ENCODE assay signal across 23 cellular contexts in the genomic region with DNA sequence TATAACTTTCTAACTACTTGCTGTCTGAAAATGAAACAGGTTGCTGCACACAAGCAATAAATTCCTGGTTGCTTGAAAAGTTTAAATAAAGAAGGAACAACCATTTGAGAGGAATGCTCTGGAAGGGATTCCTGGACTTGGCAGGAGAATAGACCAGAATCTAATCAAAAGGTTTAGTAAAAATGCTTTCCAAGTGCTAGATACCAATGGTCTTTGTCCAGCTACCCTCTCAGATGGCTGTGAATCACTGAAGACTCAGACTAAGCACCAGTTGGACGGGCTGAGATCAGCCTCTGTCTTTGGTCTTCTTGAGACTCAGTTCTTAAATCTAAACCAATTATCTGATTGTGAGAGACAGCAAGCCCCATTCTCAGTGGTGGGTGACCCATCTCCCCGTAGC. TPM values are rescaled to one million over a fixed set of nuclear protein-coding genes. Genes with fewer than 3 reads are reported as not detected.
DNase-seq lines count a peak whose midpoint lies in the region; ATAC-seq, FAIRE-seq and TF ChIP-seq lines count a peak whose summit lies in the region.
"Had no signal": no experiment of that assay in that cellular context is flagged by ENCODE, and none has a peak within 500 bp of the region (broad histone marks: within the 10 kb centered on the region; RNA-seq: fewer than 3 reads in every experiment).

No MANE protein-coding gene starts in this region.

- no peaks in the 10 kb centered on the region for H3K79me2 ChIP-seq in astrocyte (ENCODE audit: insufficient read depth, low read length)
- no peaks in the 10 kb centered on the region for H3K79me2 ChIP-seq in PC-9 (ENCODE audit: low read depth)

- H3K4me1 Mint-ChIP-seq in astrocyte (ENCODE audit: low read depth, unreplicated experiment) (peaks cover 30% of the 10 kb centered on the region), nephron progenitor cell (peaks cover 8% of the 10 kb centered on the region)
- peaks cover 8% of the 10 kb centered on the region for H3K4me1 Mint-ChIP-seq in T-helper 2 cell treated with Interferon-gamma antibody and Interleukin-4, amounts not matched to agents 5 μg/mL and 100 μg/mL, for 36 hours (ENCODE audit: low read depth)
- H3K4me1 Mint-ChIP-seq: central memory CD8-positive, alpha-beta T cell had no signal

- H3K9me3 ChIP-seq in left ventricle myocardium inferior (replicated peaks) (no peaks in the 10 kb centered on the region), astrocyte (ENCODE audit: insufficient read depth, low read depth, low read length) (no peaks in the 10 kb centered on the region), uterus (no peaks in the 10 kb centered on the region), PC-9 (ENCODE audit: insufficient read depth, low read depth) (no peaks in the 10 kb centered on the region)
- H3K9me3 ChIP-seq: A549, stomach had no signal

- H3K27ac Mint-ChIP-seq in astrocyte (ENCODE audit: unreplicated experiment) (no peak overlapping the region), nephron progenitor cell (no peak overlapping the region)
- no peak overlapping the region for H3K27ac Mint-ChIP-seq in T-helper 2 cell treated with Interferon-gamma antibody and Interleukin-4, amounts not matched to agents 5 μg/mL and 100 μg/mL, for 36 hours
- H3K27ac Mint-ChIP-seq: activated naive CD4-positive, alpha-beta T cell treated with anti-CD3 and anti-CD28 coated beads for 36 hours had no signal

- H3K4me3 ChIP-seq in left ventricle myocardium inferior, result no peak overlapping the region
- H3K4me3 ChIP-seq in astrocyte (ENCODE audit: insufficient read depth, low read depth, low read length), result no peak overlapping the region
- H3K4me3 ChIP-seq in uterus, result no peak overlapping the region
- H3K4me3 ChIP-seq in PC-9, result no peak overlapping the region
- H3K4me3 ChIP-seq: A549, dorsolateral prefrontal cortex, stomach had no signal

- TF ChIP-seq CTCF in left ventricle myocardium inferior (IDR thresholded peaks at IDR 0.05; ENCODE audit: borderline replicate concordance) (no peak), astrocyte (IDR thresholded peaks at IDR 0.05; ENCODE audit: insufficient read depth, low read depth, low read length) (no peak), uterus (IDR thresholded peaks at IDR 0.05) (no peak), nephron progenitor cell (IDR thresholded peaks at IDR 0.05) (no peak), PC-9 (conservative IDR thresholded peaks at IDR 0.05) (no peak)

- DNase-seq in left ventricle myocardium inferior, result no peak
- DNase-seq in left ventricle myocardium superior, result no peak
- DNase-seq in astrocyte (ENCODE audit: low read depth), result peak; percentile 84
- peak; percentile 17 for DNase-seq in iris pigment epithelial cell (ENCODE audit: low read depth)
- no peak for DNase-seq in uterus
- DNase-seq in nephron progenitor cell, result no peak
- no peak for DNase-seq in PC-9
- no peak for DNase-seq in T-helper 2 cell treated with Interferon-gamma antibody and Interleukin-4, amounts not matched to agents 5 μg/mL and 100 μg/mL, for 36 hours (ENCODE audit: low spot score)
- DNase-seq: activated CD8-positive, alpha-beta memory T cell treated with anti-CD3 and anti-CD28 coated beads for 24 hours; activated naive CD4-positive, alpha-beta T cell treated with anti-CD3 and anti-CD28 coated beads for 36 hours; activated T-cell treated with anti-CD3 and anti-CD28 coated beads, Interleukin-2, amount 50 U/mL, for 4 hours; amniotic stem cell; Karpas-422; kidney; NCI-H1694 treated with DMSO at 0.1 percent for 48 hours; NCI-H2171 treated with DMSO at 0.1 percent for 48 hours; NCI-H524 treated with DMSO at 0.1 percent for 48 hours; stomach had no signal

- CTCF ChIA-PET in PC-9 (lab: Charles Lee), result no interaction called here

- H4K20me1 ChIP-seq in astrocyte (ENCODE audit: insufficient read depth, low read length) (no peaks in the 10 kb centered on the region), PC-9 (ENCODE audit: insufficient read depth) (no peaks in the 10 kb centered on the region)

- H3K4me3 Mint-ChIP-seq in astrocyte (ENCODE audit: unreplicated experiment) (no peak overlapping the region), nephron progenitor cell (no peak overlapping the region)
- H3K4me3 Mint-ChIP-seq in T-helper 2 cell treated with Interferon-gamma antibody and Interleukin-4, amounts not matched to agents 5 μg/mL and 100 μg/mL, for 36 hours, result no peak overlapping the region
- H3K4me3 Mint-ChIP-seq: activated naive CD4-positive, alpha-beta T cell treated with anti-CD3 and anti-CD28 coated beads for 36 hours; activated T-cell treated with anti-CD3 and anti-CD28 coated beads, Interleukin-2, amount 50 U/mL, for 4 hours; CD14-positive monocyte; central memory CD8-positive, alpha-beta T cell had no signal

- H3K9me3 Mint-ChIP-seq in astrocyte (ENCODE audit: unreplicated experiment) (no peaks in the 10 kb centered on the region), nephron progenitor cell (no peaks in the 10 kb centered on the region)
- no peaks in the 10 kb centered on the region for H3K9me3 Mint-ChIP-seq in T-helper 2 cell treated with Interferon-gamma antibody and Interleukin-4, amounts not matched to agents 5 μg/mL and 100 μg/mL, for 36 hours
- H3K9me3 Mint-ChIP-seq: activated naive CD4-positive, alpha-beta T cell treated with anti-CD3 and anti-CD28 coated beads for 36 hours; activated T-cell treated with anti-CD3 and anti-CD28 coated beads, Interleukin-2, amount 50 U/mL, for 4 hours; central memory CD8-positive, alpha-beta T cell had no signal

- H3K36me3 ChIP-seq in left ventricle myocardium inferior (no peaks in the 10 kb centered on the region), astrocyte (ENCODE audit: insufficient read depth, low read length) (no peaks in the 10 kb centered on the region), uterus (no peaks in the 10 kb centered on the region), PC-9 (ENCODE audit: low read depth) (no peaks in the 10 kb centered on the region)
- H3K36me3 ChIP-seq: stomach had no signal

- H3K27ac ChIP-seq in left ventricle myocardium inferior (replicated peaks) (peak overlapping the region; percentile 78), astrocyte (ENCODE audit: low read depth, low read length) (no peak overlapping the region), uterus (peak overlapping the region; percentile 64 to 66), PC-9 (no peak overlapping the region)
- H3K27ac ChIP-seq: A549, dorsolateral prefrontal cortex had no signal

- no peak overlapping the region for H3K9ac ChIP-seq in astrocyte (ENCODE audit: low read length)

- POLR2A ChIA-PET in PC-9 (lab: Charles Lee; ENCODE audit: unreplicated experiment), result no interaction called here

- FAIRE-seq in astrocyte (lab: Jason Lieb, UNC), result no peak
- FAIRE-seq: A549, frontal cortex, kidney had no signal

- no peaks in the 10 kb centered on the region for H3K36me3 Mint-ChIP-seq in astrocyte (ENCODE audit: low read depth, unreplicated experiment)
- no peaks in the 10 kb centered on the region for H3K36me3 Mint-ChIP-seq in nephron progenitor cell (ENCODE audit: low read depth)
- no peaks in the 10 kb centered on the region for H3K36me3 Mint-ChIP-seq in T-helper 2 cell treated with Interferon-gamma antibody and Interleukin-4, amounts not matched to agents 5 μg/mL and 100 μg/mL, for 36 hours (ENCODE audit: low read depth)
- H3K36me3 Mint-ChIP-seq: CD14-positive monocyte had no signal

- no peaks in the 10 kb centered on the region for H3K9me2 ChIP-seq in PC-9 (ENCODE audit: insufficient read depth)

- H3K27me3 Mint-ChIP-seq in astrocyte (ENCODE audit: low read depth, unreplicated experiment) (no peaks in the 10 kb centered on the region), nephron progenitor cell (ENCODE audit: low read depth, poor library complexity) (peaks cover 3% of the 10 kb centered on the region)
- H3K27me3 Mint-ChIP-seq in T-helper 2 cell treated with Interferon-gamma antibody and Interleukin-4, amounts not matched to agents 5 μg/mL and 100 μg/mL, for 36 hours (ENCODE audit: low read depth), result no peaks in the 10 kb centered on the region
- H3K27me3 Mint-ChIP-seq: central memory CD8-positive, alpha-beta T cell had no signal

- no peaks in the 10 kb centered on the region for H3F3A ChIP-seq in PC-9 (ENCODE audit: insufficient read depth, low read depth)

- peaks cover 25% of the 10 kb centered on the region for H3K4me1 ChIP-seq in left ventricle myocardium inferior
- H3K4me1 ChIP-seq in astrocyte (ENCODE audit: insufficient read depth, low read length), result no peaks in the 10 kb centered on the region
- H3K4me1 ChIP-seq in uterus, result no peaks in the 10 kb centered on the region
- H3K4me1 ChIP-seq in PC-9 (replicated peaks; ENCODE audit: insufficient read depth), result peaks cover 12% of the 10 kb centered on the region; the same call in 1 of the 2 replicates

- TF ChIP-seq POLR2A in uterus (IDR thresholded peaks at IDR 0.05), result no peak

- no peak overlapping the region for H2AFZ ChIP-seq in astrocyte (ENCODE audit: low read depth, low read length)
- H2AFZ ChIP-seq in PC-9, result no peak overlapping the region

- ATAC-seq in left ventricle myocardium superior, result no peak
- ATAC-seq: A549; activated T-cell treated with anti-CD3 and anti-CD28 coated beads, Interleukin-2, amount 50 U/mL, for 4 hours had no signal

- intact Hi-C loops in left ventricle myocardium inferior (cut with micrococcal nuclease), result no loop called here
- intact Hi-C loops in left ventricle myocardium superior (cut with micrococcal nuclease), result no loop called here
- intact Hi-C loops in uterus (cut with DNase I; ENCODE audit: low total_unique reads), result no loop called here
- intact Hi-C loops in PC-9 (cut with micrococcal nuclease; ENCODE audit: unreplicated experiment), result no loop called here

- no peak overlapping the region for H3K4me2 ChIP-seq in astrocyte (ENCODE audit: low read length)
- no peak overlapping the region for H3K4me2 ChIP-seq in PC-9
- H3K4me2 ChIP-seq: A549 had no signal

- H3K27me3 ChIP-seq in left ventricle myocardium inferior (ENCODE audit: low read depth) (no peaks in the 10 kb centered on the region), astrocyte (ENCODE audit: insufficient read depth, low read length) (no peaks in the 10 kb centered on the region), uterus (no peaks in the 10 kb centered on the region), PC-9 (ENCODE audit: insufficient read depth, low read depth) (no peaks in the 10 kb centered on the region)
- H3K27me3 ChIP-seq: dorsolateral prefrontal cortex, stomach had no signal

- no TSS peak for BruUV-seq in PC-9 (replicated peaks; lab: Mats Ljungman, UMichigan)

RNA-seq across cellular contexts. Expression of gene LPP, which starts 27.7 kb away (rescaled TPM):
- total RNA-seq in left ventricle myocardium inferior, result 97.4 TPM
- total RNA-seq in left ventricle myocardium superior, result 109 TPM
- 193 and 222 TPM in 2 replicates for total RNA-seq in astrocyte
- total RNA-seq in uterus, result 1,000 to 10,000 TPM in 1 of 4 donors, 100 to 1,000 TPM in 3; 180 to 1,374 (median 712) TPM
- total RNA-seq in PC-9 (2021), result 113 and 148 TPM in 2 replicates

Comparison
In these comparisons a context has a peak if more than half of its experiments do, and no peak if none do; other contexts are left out.
1. DNase-seq: peak in astrocyte (single experiment) and iris pigment epithelial cell (single experiment); none in left ventricle myocardium inferior (single experiment), left ventricle myocardium superior (single experiment), uterus (0 of 2), nephron progenitor cell (single experiment), PC-9 (0 of 2) and T-helper 2 cell treated with Interferon-gamma antibody and Interleukin-4, amounts not matched to agents 5 μg/mL and 100 μg/mL, for 36 hours (single experiment).
2. H3K27ac ChIP-seq: peak in left ventricle myocardium inferior (single experiment) and uterus (2 of 2); none in astrocyte (single experiment) and PC-9 (single experiment).